ENCODE assay signal across 23 cellular contexts in genomic region chr4:77938560-77938959, GRCh38.
"Had no signal": no experiment of that assay in that cellular context is flagged by ENCODE, and none has a peak within 500 bp of the region (broad histone marks: within the 10 kb centered on the region; RNA-seq: fewer than 3 reads in every experiment).

No MANE protein-coding gene starts in this region.

- H3K27me3 ChIP-seq: colonic mucosa, foreskin keratinocyte, sigmoid colon, suprapubic skin, thyroid gland had no signal

- H3K4me1 ChIP-seq: colonic mucosa, foreskin keratinocyte, sigmoid colon, suprapubic skin, thyroid gland had no signal

- H3K36me3 ChIP-seq: colonic mucosa, thyroid gland had no signal

- H3K9me3 Mint-ChIP-seq: type B pancreatic cell had no signal

- H3K4me3 ChIP-seq: colonic mucosa, mucosa of descending colon, sigmoid colon, skin epidermis, suprapubic skin, thyroid gland had no signal

- H3K27ac ChIP-seq: colonic mucosa, foreskin keratinocyte, sigmoid colon, skin epidermis, suprapubic skin, thyroid gland had no signal

- H3K27me3 Mint-ChIP-seq: naive thymus-derived CD8-positive, alpha-beta T cell; type B pancreatic cell had no signal

- FAIRE-seq: endothelial cell of umbilical vein, islet of Langerhans, urothelium cell line had no signal

- DNase-seq: colonic mucosa; dermis blood vessel endothelial cell; erythroblast; foreskin keratinocyte; head of caudate nucleus; hippocampal formation; kidney glomerular epithelial cell; mammary epithelial cell; mucosa of descending colon; naive thymus-derived CD8-positive, alpha-beta T cell; posterior cingulate gyrus; sigmoid colon; stimulated activated CD4-positive, alpha-beta T cell treated with anti-CD3 and anti-CD28 coated beads, Interleukin-2, amount 100 ng/mL, for 24 hours; stimulated activated CD4-positive, alpha-beta T cell treated with anti-CD3 and anti-CD28 coated beads, Interleukin-4, amount 100 ng/mL, for 4 hours; stimulated activated naive CD4-positive, alpha-beta T cell treated with Interleukin-2 at 50 U/mL for 16 hours; thyroid gland had no signal

- H3K9me3 ChIP-seq: colonic mucosa, mucosa of descending colon, thyroid gland had no signal

- H3K27ac Mint-ChIP-seq: type B pancreatic cell had no signal

- H3K4me3 Mint-ChIP-seq: naive thymus-derived CD8-positive, alpha-beta T cell; type B pancreatic cell had no signal

- ATAC-seq: foreskin keratinocyte; left lobe of liver; mucosa of descending colon; naive thymus-derived CD8-positive, alpha-beta T cell had no signal
